ENCODE assay signal across 8 cellular contexts in the genomic region with DNA sequence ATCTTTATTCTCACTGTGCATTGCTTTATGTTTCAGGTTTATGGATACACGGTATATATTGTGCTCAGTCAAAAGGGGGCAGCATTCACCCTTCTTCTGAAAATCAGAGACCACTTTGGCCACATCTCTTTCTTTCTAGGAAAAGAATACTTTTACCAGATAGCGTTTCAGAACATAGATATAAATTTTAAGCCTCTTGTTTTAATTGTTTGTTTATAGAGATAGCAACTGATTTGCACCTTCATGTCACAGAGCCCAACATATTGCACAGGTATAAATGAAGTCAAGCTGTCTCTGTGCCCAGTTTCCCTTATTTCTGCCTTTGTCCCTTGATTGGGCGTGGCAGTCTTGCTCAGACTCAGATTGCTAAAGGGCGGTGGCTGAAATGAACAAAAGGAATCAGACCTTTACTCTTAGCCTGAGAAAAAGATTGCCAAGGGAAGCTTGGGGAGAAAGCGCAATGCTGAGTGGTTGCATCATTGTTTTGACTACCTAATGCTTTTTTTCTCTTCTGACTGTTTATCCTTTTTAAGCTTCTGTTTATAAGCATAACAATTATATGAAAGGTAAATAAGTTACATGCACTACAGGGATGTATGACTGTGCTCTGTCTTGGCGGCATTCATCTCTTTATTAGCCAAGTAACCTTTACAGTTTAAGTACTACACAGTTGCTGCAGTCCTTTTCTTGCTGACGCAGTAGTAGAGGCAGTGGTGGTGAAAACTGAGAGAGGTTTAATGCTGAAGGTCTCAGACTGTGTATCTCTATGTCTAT.
DNase-seq lines count a peak whose midpoint lies in the region; ATAC-seq and TF ChIP-seq lines count a peak whose summit lies in the region.

No MANE protein-coding gene starts in this region.

- H3K27ac ChIP-seq in Panc1 (ENCODE audit: low read length) = no peak overlapping the region
- H3K27ac ChIP-seq in lower lobe of right lung = no peak overlapping the region
- no peak overlapping the region for H3K27ac ChIP-seq in uterus

- no TSS peak for BruUV-seq in Panc1 (replicated peaks; lab: Mats Ljungman, UMichigan)

- no peak for TF ChIP-seq POLR2A in uterus (IDR thresholded peaks at IDR 0.05)

- H3K4me3 ChIP-seq in AG10803 (ENCODE audit: low read length) = no peak overlapping the region; the same call in 1 of the 2 replicates
- no peak overlapping the region for H3K4me3 ChIP-seq in Panc1 (ENCODE audit: low read depth in 2 of 2, low read length in 2 of 2)
- H3K4me3 ChIP-seq in lower lobe of right lung = no peak overlapping the region
- H3K4me3 ChIP-seq in uterus = no peak overlapping the region

- POLR2A ChIA-PET in Panc1 (lab: Charles Lee) = interaction anchor here (0.6 kb wide), 1 partner anchor 323 kb away, joined by 4 read pairs; no protein-coding TSS in a partner anchor

- intact Hi-C loops in Panc1 (cut with micrococcal nuclease; ENCODE audit: unreplicated experiment) (loop anchor here (2.0 to 10.0 kb wide), 3 partner anchors 475 to 597 kb away; no protein-coding TSS in a partner anchor), lower lobe of right lung (cut with DNase I) (loop anchor here (10.0 kb wide), 1 partner anchor 477 kb away; no protein-coding TSS in a partner anchor), uterus (cut with DNase I; ENCODE audit: low total_unique reads) (loop anchor here (5.0 kb wide), 1 partner anchor 474 kb away; no protein-coding TSS in a partner anchor)

- TF ChIP-seq CTCF in AG10803 (conservative IDR thresholded peaks at IDR 0.05; ENCODE audit: low read length) (peak; percentile 80), Panc1 (IDR thresholded peaks at IDR 0.05) (peak; percentile 65), lower lobe of right lung (IDR thresholded peaks at IDR 0.05) (peak; percentile 52), uterus (IDR thresholded peaks at IDR 0.05) (peak; percentile 54 to 74 (median 68))

- ATAC-seq in GM18502 (IDR thresholded peaks at IDR 0.05; ENCODE audit: poor library complexity, unreplicated experiment) = peak; percentile 63
- ATAC-seq in Panc1 = peak; percentile 71; the same call in 1 of the 2 replicates
- peak in 1 of 2 donors; percentile 52 for ATAC-seq in lower lobe of right lung
- no peak for ATAC-seq in HG03520 (IDR thresholded peaks at IDR 0.05; ENCODE audit: unreplicated experiment)

- DNase-seq in AG10803 (ENCODE audit: low read depth) = peak; percentile 64
- DNase-seq in LoVo (ENCODE audit: low spot score) = peak; percentile 41
- peak; percentile 17 for DNase-seq in Panc1 (ENCODE audit: low read depth, low spot score)
- peak; percentile 54 to 74 for DNase-seq in dermis microvascular lymphatic vessel endothelial cell (ENCODE audit: low read depth in 2 of 2)
- DNase-seq in lower lobe of right lung = no peak
- peak; percentile 17 for DNase-seq in uterus

- CTCF ChIA-PET in Panc1 (lab: Charles Lee) = interaction anchor here (0.7 kb wide), 1 partner anchor 566 kb away, joined by 3 read pairs; no protein-coding TSS in a partner anchor

- H3K36me3 ChIP-seq in Panc1 (ENCODE audit: control insufficient read depth, insufficient read depth, low read length) (no peaks in the 10 kb centered on the region), lower lobe of right lung (no peaks in the 10 kb centered on the region), uterus (no peaks in the 10 kb centered on the region)

- no peaks in the 10 kb centered on the region for H3K27me3 ChIP-seq in Panc1 (ENCODE audit: control insufficient read depth, insufficient read depth, low read length)
- H3K27me3 ChIP-seq in lower lobe of right lung (ENCODE audit: low read depth) = no peaks in the 10 kb centered on the region
- H3K27me3 ChIP-seq in uterus = no peaks in the 10 kb centered on the region

- H3K9me3 ChIP-seq in Panc1 (ENCODE audit: control insufficient read depth, insufficient read depth, low read depth, low read length) (no peaks in the 10 kb centered on the region), lower lobe of right lung (no peaks in the 10 kb centered on the region), uterus (no peaks in the 10 kb centered on the region)

- in situ Hi-C loops in Panc1 (cut with HindIII; ENCODE audit: low pct_unique_long_range_greater_than_20kb, low sequenced_read_pairs) = no loop called here

- H3K4me1 ChIP-seq in Panc1 (ENCODE audit: control insufficient read depth, insufficient read depth, low read length) (no peaks in the 10 kb centered on the region), lower lobe of right lung (peaks cover 4% of the 10 kb centered on the region), uterus (no peaks in the 10 kb centered on the region)
